In genomic region chr9:8738953-8739352, GRCh38 we compare ENCODE assay signal across 26 cellular contexts.
"Had no signal": no experiment of that assay in that cellular context is flagged by ENCODE, and none has a peak within 500 bp of the region (broad histone marks: within the 10 kb centered on the region; RNA-seq: fewer than 3 reads in every experiment).

No MANE protein-coding gene starts in this region.

- H3K9ac ChIP-seq: SK-N-SH had no signal

- H3K36me3 ChIP-seq: MG63 had no signal

- H3K27me3 ChIP-seq: MG63 had no signal

- DNase-seq: IMR-90; Karpas-422; KG1; MG63; NCI-H1092; NCI-H1105 treated with DMSO at 0.1 percent for 48 hours; NCI-H1417 treated with DMSO at 0.1 percent for 48 hours; NCI-H146; NCI-H1694 treated with DMSO at 0.1 percent for 48 hours; NCI-H1930; NCI-H2081; NCI-H2107; NCI-H2171 treated with DMSO at 0.1 percent for 48 hours; NCI-H345; NCI-H446 treated with DMSO at 0.1 percent for 48 hours; NCI-H510A treated with DMSO at 0.1 percent for 48 hours; NCI-H526; NCI-H748 treated with DMSO at 0.1 percent for 48 hours; NK-92 treated with Interleukin-12 subunit alpha and Interleukin-12 subunit beta, amount 100 ng/mL, for 24 hours; PC-3; SHP77; SK-N-SH; SW 1271 had no signal

- ATAC-seq: HepG2, Panc1, PC-3 had no signal

- H3K9me3 ChIP-seq: MG63, SK-N-SH had no signal

- H3K4me3 ChIP-seq: MG63 had no signal

- H3K4me2 ChIP-seq: SK-N-SH had no signal

- H3K27ac ChIP-seq: RWPE1 had no signal
